ENCODE assay signal across 1 cellular context in the genomic region with DNA sequence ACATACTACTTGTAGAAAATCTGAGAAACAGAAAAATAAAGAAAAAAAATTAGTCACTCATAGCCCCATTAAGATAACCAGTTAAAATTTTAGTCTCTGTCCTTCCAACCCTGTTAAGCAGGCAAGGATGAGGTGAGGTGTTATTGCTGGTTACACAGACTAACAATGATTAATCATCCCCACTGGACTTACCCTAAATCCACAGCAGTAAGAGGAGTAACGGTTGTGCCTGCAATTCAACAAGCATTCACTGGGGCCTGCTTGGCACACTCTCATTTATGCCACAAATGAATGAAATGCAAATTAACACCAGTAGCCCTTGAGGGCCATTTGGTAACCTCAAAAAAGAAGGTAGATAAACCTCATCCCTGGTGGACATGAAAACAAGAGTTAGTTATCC.
TF ChIP-seq lines count a peak whose summit lies in the region.

No MANE protein-coding gene starts in this region.

TF ChIP-seq in WTC11, 78 proteins besides CTCF, POLR2A, EP300 and RAD21 (continued from another document):
- TF ChIP-seq, protein P1, sequence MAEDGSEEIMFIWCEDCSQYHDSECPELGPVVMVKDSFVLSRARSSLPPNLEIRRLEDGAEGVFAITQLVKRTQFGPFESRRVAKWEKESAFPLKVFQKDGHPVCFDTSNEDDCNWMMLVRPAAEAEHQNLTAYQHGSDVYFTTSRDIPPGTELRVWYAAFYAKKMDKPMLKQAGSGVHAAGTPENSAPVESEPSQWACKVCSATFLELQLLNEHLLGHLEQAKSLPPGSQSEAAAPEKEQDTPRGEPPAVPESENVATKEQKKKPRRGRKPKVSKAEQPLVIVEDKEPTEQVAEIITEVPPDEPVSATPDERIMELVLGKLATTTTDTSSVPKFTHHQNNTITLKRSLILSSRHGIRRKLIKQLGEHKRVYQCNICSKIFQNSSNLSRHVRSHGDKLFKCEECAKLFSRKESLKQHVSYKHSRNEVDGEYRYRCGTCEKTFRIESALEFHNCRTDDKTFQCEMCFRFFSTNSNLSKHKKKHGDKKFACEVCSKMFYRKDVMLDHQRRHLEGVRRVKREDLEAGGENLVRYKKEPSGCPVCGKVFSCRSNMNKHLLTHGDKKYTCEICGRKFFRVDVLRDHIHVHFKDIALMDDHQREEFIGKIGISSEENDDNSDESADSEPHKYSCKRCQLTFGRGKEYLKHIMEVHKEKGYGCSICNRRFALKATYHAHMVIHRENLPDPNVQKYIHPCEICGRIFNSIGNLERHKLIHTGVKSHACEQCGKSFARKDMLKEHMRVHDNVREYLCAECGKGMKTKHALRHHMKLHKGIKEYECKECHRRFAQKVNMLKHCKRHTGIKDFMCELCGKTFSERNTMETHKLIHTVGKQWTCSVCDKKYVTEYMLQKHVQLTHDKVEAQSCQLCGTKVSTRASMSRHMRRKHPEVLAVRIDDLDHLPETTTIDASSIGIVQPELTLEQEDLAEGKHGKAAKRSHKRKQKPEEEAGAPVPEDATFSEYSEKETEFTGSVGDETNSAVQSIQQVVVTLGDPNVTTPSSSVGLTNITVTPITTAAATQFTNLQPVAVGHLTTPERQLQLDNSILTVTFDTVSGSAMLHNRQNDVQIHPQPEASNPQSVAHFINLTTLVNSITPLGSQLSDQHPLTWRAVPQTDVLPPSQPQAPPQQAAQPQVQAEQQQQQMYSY (CRISPR knock-in tag; IDR thresholded peaks at IDR 0.05): no peak
- no peak for TF ChIP-seq GRHL2 (CRISPR knock-in tag; IDR thresholded peaks at IDR 0.05; ENCODE audit: insufficient replicate concordance, severe bottlenecking)
- no peak for TF ChIP-seq TEAD1 (CRISPR knock-in tag; IDR thresholded peaks at IDR 0.05)
- TF ChIP-seq JAZF1 (CRISPR knock-in tag; IDR thresholded peaks at IDR 0.05): no peak
- no peak for TF ChIP-seq SOX15 (CRISPR knock-in tag; IDR thresholded peaks at IDR 0.05)
- TF ChIP-seq ZNF317 (CRISPR knock-in tag; IDR thresholded peaks at IDR 0.05; ENCODE audit: borderline replicate concordance, low read depth): no peak
